In the genomic region with DNA sequence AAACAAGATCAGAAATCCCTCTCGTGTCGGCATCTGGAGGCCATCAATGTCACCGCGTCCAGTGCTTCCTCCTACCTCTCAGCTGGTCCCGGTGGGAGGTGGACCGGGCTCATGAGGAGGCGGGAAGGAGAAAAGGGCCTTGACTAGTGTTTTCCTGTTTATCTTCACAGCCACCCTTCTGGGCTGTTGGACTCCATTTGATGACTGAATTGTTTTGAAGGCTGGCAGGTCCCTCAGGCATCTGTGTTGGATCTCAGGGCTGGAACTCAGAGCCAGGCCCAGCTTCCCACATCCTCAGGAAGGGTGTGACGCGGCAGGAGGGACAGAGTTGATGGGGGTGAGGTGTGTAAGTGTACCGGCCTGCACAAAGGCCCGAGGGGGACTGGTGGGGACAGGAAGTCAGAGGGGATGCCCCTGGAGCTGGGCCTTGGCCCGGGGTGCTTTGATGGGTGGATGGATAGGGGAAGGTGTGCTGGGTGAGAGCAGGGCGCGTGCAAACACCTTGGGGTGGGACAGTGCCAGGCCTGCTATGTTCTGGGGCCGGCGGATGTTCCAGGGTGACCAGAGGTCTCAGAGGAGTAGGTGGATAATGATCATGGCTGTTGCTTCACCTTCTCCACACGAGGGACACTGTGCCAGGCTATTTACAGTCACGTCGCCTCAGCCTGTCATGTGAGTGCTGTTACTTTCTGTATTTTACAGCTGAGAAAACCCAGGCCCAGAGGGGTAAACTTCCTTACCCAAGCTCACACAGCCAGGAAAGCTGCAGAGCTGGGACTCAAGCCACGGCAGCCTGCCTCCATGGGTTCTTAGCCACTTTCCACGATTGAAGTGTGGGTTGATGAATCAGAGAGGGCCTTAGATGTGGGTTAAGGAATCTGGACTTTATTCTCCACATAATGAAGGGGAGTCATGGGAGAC, we compare ENCODE assay signal across 1 cellular context.
TF ChIP-seq lines count a peak whose summit lies in the region.

No MANE protein-coding gene starts in this region.

TF ChIP-seq in HepG2, 621 proteins besides CTCF, POLR2A, EP300 and RAD21 (continued from another document and continues in another):
- no peak for TF ChIP-seq PCBP2 (optimal IDR thresholded peaks at IDR 0.05; ENCODE audit: low read depth, low read length, poor library complexity, severe bottlenecking)
- no peak for TF ChIP-seq ZNF557 (CRISPR knock-in tag; IDR thresholded peaks at IDR 0.05)
- TF ChIP-seq NBN (conservative IDR thresholded peaks at IDR 0.05), result no peak
- TF ChIP-seq ONECUT2 (CRISPR knock-in tag; IDR thresholded peaks at IDR 0.05), result no peak
- TF ChIP-seq, protein P1, sequence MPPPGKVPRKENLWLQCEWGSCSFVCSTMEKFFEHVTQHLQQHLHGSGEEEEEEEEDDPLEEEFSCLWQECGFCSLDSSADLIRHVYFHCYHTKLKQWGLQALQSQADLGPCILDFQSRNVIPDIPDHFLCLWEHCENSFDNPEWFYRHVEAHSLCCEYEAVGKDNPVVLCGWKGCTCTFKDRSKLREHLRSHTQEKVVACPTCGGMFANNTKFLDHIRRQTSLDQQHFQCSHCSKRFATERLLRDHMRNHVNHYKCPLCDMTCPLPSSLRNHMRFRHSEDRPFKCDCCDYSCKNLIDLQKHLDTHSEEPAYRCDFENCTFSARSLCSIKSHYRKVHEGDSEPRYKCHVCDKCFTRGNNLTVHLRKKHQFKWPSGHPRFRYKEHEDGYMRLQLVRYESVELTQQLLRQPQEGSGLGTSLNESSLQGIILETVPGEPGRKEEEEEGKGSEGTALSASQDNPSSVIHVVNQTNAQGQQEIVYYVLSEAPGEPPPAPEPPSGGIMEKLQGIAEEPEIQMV (CRISPR knock-in tag; IDR thresholded peaks at IDR 0.05; ENCODE audit: low read depth), result peak; percentile 62; the same call in 1 of the 2 replicates
- TF ChIP-seq, protein P2, sequence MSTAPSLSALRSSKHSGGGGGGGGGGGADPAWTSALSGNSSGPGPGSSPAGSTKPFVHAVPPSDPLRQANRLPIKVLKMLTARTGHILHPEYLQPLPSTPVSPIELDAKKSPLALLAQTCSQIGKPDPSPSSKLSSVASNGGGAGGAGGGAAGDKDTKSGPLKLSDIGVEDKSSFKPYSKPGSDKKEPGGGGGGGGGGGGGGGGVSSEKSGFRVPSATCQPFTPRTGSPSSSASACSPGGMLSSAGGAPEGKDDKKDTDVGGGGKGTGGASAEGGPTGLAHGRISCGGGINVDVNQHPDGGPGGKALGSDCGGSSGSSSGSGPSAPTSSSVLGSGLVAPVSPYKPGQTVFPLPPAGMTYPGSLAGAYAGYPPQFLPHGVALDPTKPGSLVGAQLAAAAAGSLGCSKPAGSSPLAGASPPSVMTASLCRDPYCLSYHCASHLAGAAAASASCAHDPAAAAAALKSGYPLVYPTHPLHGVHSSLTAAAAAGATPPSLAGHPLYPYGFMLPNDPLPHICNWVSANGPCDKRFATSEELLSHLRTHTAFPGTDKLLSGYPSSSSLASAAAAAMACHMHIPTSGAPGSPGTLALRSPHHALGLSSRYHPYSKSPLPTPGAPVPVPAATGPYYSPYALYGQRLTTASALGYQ (CRISPR knock-in tag; IDR thresholded peaks at IDR 0.05), result no peak
- TF ChIP-seq TARDBP (CRISPR knock-in tag; IDR thresholded peaks at IDR 0.05), result 0 out of 2 replicates have a peak, but pooled peaks have one; percentile 41
- no peak for TF ChIP-seq ZBTB38 (CRISPR knock-in tag; IDR thresholded peaks at IDR 0.05)
- 0 out of 2 replicates have a peak, but pooled peaks have one; percentile 31 for TF ChIP-seq FOXC1 (CRISPR knock-in tag; IDR thresholded peaks at IDR 0.05; ENCODE audit: borderline replicate concordance)
- TF ChIP-seq, protein P3, sequence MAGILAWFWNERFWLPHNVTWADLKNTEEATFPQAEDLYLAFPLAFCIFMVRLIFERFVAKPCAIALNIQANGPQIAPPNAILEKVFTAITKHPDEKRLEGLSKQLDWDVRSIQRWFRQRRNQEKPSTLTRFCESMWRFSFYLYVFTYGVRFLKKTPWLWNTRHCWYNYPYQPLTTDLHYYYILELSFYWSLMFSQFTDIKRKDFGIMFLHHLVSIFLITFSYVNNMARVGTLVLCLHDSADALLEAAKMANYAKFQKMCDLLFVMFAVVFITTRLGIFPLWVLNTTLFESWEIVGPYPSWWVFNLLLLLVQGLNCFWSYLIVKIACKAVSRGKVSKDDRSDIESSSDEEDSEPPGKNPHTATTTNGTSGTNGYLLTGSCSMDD (CRISPR knock-in tag; IDR thresholded peaks at IDR 0.05), result no peak
- no peak for TF ChIP-seq NFE2L2 (IDR thresholded peaks at IDR 0.05; ENCODE audit: low read length)
- TF ChIP-seq ZEB1 (IDR thresholded peaks at IDR 0.05; ENCODE audit: insufficient replicate concordance, low read depth), result no peak
- TF ChIP-seq, protein P4, sequence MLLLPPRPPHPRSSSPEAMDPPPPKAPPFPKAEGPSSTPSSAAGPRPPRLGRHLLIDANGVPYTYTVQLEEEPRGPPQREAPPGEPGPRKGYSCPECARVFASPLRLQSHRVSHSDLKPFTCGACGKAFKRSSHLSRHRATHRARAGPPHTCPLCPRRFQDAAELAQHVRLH (CRISPR knock-in tag; IDR thresholded peaks at IDR 0.05; ENCODE audit: borderline replicate concordance, low read depth), result 0 out of 2 replicates have a peak, but pooled peaks have one; percentile 8
- no peak for TF ChIP-seq NFE2 (CRISPR knock-in tag; IDR thresholded peaks at IDR 0.05)
- TF ChIP-seq MLLT10 (CRISPR knock-in tag; IDR thresholded peaks at IDR 0.05), result no peak
- TF ChIP-seq SRF (IDR thresholded peaks at IDR 0.05; ENCODE audit: low read depth, low read length), result no peak
- TF ChIP-seq GATAD2A (CRISPR knock-in tag; IDR thresholded peaks at IDR 0.05), result no peak
- TF ChIP-seq ZNF20 (CRISPR knock-in tag; IDR thresholded peaks at IDR 0.05), result no peak
- no peak for TF ChIP-seq MAFF (IDR thresholded peaks at IDR 0.05; ENCODE audit: low read depth, low read length)
- TF ChIP-seq AGO1 (IDR thresholded peaks at IDR 0.05; ENCODE audit: low read depth, low read length, poor library complexity, severe bottlenecking), result no peak
- no peak for TF ChIP-seq XRCC5 (optimal IDR thresholded peaks at IDR 0.05; ENCODE audit: low read length)
- TF ChIP-seq ZNF501 (CRISPR knock-in tag; IDR thresholded peaks at IDR 0.05), result no peak
- TF ChIP-seq KDM6A (CRISPR knock-in tag; IDR thresholded peaks at IDR 0.05; ENCODE audit: low read depth), result no peak
- TF ChIP-seq JUNB (CRISPR knock-in tag; IDR thresholded peaks at IDR 0.05; ENCODE audit: borderline replicate concordance), result no peak
- no peak for TF ChIP-seq ZNF30 (CRISPR knock-in tag; IDR thresholded peaks at IDR 0.05)
- TF ChIP-seq, protein P5, sequence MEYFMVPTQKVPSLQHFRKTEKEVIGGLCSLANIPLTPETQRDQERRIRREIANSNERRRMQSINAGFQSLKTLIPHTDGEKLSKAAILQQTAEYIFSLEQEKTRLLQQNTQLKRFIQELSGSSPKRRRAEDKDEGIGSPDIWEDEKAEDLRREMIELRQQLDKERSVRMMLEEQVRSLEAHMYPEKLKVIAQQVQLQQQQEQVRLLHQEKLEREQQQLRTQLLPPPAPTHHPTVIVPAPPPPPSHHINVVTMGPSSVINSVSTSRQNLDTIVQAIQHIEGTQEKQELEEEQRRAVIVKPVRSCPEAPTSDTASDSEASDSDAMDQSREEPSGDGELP (IDR thresholded peaks at IDR 0.05; ENCODE audit: borderline replicate concordance, low read depth), result peak; percentile 75; the same call in 1 of the 2 replicates
- no peak for TF ChIP-seq ZBTB7A (CRISPR knock-in tag; IDR thresholded peaks at IDR 0.05)
- no peak for TF ChIP-seq PHF5A (CRISPR knock-in tag; IDR thresholded peaks at IDR 0.05; ENCODE audit: low read depth, unreplicated experiment)
- TF ChIP-seq, protein P6, sequence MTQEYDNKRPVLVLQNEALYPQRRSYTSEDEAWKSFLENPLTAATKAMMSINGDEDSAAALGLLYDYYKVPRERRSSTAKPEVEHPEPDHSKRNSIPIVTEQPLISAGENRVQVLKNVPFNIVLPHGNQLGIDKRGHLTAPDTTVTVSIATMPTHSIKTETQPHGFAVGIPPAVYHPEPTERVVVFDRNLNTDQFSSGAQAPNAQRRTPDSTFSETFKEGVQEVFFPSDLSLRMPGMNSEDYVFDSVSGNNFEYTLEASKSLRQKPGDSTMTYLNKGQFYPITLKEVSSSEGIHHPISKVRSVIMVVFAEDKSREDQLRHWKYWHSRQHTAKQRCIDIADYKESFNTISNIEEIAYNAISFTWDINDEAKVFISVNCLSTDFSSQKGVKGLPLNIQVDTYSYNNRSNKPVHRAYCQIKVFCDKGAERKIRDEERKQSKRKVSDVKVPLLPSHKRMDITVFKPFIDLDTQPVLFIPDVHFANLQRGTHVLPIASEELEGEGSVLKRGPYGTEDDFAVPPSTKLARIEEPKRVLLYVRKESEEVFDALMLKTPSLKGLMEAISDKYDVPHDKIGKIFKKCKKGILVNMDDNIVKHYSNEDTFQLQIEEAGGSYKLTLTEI (CRISPR knock-in tag; conservative IDR thresholded peaks at IDR 0.05), result no peak
- TF ChIP-seq CHD4 (IDR thresholded peaks at IDR 0.05; ENCODE audit: borderline replicate concordance, low read length), result no peak
- no peak for TF ChIP-seq MTA1 (CRISPR knock-in tag; IDR thresholded peaks at IDR 0.05; ENCODE audit: borderline replicate concordance)
- no peak for TF ChIP-seq TSC22D2 (CRISPR knock-in tag; IDR thresholded peaks at IDR 0.05; ENCODE audit: borderline replicate concordance)
- TF ChIP-seq ZNF780A (CRISPR knock-in tag; IDR thresholded peaks at IDR 0.05), result no peak
- TF ChIP-seq ETV5 (CRISPR knock-in tag; IDR thresholded peaks at IDR 0.05; ENCODE audit: borderline replicate concordance), result no peak; the same call in 1 of the 2 replicates
- no peak for TF ChIP-seq ZNF577 (CRISPR knock-in tag; IDR thresholded peaks at IDR 0.05; ENCODE audit: borderline replicate concordance, low read depth)
- TF ChIP-seq, protein P7, sequence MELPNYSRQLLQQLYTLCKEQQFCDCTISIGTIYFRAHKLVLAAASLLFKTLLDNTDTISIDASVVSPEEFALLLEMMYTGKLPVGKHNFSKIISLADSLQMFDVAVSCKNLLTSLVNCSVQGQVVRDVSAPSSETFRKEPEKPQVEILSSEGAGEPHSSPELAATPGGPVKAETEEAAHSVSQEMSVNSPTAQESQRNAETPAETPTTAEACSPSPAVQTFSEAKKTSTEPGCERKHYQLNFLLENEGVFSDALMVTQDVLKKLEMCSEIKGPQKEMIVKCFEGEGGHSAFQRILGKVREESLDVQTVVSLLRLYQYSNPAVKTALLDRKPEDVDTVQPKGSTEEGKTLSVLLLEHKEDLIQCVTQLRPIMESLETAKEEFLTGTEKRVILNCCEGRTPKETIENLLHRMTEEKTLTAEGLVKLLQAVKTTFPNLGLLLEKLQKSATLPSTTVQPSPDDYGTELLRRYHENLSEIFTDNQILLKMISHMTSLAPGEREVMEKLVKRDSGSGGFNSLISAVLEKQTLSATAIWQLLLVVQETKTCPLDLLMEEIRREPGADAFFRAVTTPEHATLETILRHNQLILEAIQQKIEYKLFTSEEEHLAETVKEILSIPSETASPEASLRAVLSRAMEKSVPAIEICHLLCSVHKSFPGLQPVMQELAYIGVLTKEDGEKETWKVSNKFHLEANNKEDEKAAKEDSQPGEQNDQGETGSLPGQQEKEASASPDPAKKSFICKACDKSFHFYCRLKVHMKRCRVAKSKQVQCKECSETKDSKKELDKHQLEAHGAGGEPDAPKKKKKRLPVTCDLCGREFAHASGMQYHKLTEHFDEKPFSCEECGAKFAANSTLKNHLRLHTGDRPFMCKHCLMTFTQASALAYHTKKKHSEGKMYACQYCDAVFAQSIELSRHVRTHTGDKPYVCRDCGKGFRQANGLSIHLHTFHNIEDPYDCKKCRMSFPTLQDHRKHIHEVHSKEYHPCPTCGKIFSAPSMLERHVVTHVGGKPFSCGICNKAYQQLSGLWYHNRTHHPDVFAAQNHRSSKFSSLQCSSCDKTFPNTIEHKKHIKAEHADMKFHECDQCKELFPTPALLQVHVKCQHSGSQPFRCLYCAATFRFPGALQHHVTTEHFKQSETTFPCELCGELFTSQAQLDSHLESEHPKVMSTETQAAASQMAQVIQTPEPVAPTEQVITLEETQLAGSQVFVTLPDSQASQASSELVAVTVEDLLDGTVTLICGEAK (IDR thresholded peaks at IDR 0.05), result no peak
- TF ChIP-seq, protein P7 (CRISPR knock-in tag; IDR thresholded peaks at IDR 0.05), result no peak
- no peak for TF ChIP-seq ZNF816 (CRISPR knock-in tag; IDR thresholded peaks at IDR 0.05; ENCODE audit: borderline replicate concordance)
- TF ChIP-seq ZNF234 (CRISPR knock-in tag; conservative IDR thresholded peaks at IDR 0.05), result no peak
- TF ChIP-seq ZNF749 (CRISPR knock-in tag; IDR thresholded peaks at IDR 0.05; ENCODE audit: borderline replicate concordance), result no peak
- no peak for TF ChIP-seq ZNF775 (CRISPR knock-in tag; IDR thresholded peaks at IDR 0.05; ENCODE audit: borderline replicate concordance)
- no peak for TF ChIP-seq ZNF3 (CRISPR knock-in tag; IDR thresholded peaks at IDR 0.05)
- TF ChIP-seq CENPT (CRISPR knock-in tag; IDR thresholded peaks at IDR 0.05; ENCODE audit: low read depth), result no peak
- TF ChIP-seq ZMAT3 (CRISPR knock-in tag; conservative IDR thresholded peaks at IDR 0.05), result no peak
- TF ChIP-seq ZNF354B (CRISPR knock-in tag; IDR thresholded peaks at IDR 0.05), result no peak
